ENCODE assay signal across 1 cellular context in the genomic region with DNA sequence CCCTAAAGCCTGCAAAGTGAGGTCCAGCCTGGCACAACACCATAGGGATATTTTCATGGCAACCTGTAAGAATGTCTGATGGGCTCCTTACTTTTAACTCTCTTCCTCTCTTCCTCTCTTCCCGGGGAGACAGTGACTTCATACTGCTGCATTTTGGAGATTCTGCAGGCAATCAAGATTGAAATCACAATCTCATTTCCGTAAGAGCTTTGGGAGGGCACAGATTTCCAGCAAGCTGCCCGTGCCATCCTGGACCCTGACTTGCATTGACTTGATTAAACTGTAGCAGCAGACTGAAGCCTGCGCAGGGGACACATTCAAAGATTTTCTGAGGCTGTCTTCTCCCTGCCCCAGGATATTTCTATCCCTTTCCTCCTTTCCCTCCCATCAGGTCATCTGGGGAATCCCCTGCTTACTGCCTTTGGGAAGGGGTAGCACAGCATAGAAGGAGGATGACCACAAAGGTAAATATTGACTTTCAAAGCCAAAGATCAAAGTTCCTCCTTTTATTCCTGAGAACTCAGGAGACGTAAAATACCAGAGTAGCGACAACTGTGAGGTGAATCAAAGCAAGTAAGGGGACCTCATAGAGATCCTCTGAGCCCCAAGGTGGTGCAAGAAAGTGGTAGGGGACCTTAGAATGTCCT.
TF ChIP-seq lines count a peak whose summit lies in the region.

No MANE protein-coding gene starts in this region.

TF ChIP-seq in HepG2, 621 proteins besides CTCF, POLR2A, EP300 and RAD21 (continued from another document and continues in another):
- TF ChIP-seq, protein P1, sequence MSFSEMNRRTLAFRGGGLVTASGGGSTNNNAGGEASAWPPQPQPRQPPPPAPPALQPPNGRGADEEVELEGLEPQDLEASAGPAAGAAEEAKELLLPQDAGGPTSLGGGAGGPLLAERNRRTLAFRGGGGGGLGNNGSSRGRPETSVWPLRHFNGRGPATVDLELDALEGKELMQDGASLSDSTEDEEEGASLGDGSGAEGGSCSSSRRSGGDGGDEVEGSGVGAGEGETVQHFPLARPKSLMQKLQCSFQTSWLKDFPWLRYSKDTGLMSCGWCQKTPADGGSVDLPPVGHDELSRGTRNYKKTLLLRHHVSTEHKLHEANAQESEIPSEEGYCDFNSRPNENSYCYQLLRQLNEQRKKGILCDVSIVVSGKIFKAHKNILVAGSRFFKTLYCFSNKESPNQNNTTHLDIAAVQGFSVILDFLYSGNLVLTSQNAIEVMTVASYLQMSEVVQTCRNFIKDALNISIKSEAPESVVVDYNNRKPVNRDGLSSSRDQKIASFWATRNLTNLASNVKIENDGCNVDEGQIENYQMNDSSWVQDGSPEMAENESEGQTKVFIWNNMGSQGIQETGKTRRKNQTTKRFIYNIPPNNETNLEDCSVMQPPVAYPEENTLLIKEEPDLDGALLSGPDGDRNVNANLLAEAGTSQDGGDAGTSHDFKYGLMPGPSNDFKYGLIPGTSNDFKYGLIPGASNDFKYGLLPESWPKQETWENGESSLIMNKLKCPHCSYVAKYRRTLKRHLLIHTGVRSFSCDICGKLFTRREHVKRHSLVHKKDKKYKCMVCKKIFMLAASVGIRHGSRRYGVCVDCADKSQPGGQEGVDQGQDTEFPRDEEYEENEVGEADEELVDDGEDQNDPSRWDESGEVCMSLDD (CRISPR knock-in tag; IDR thresholded peaks at IDR 0.05; ENCODE audit: borderline replicate concordance): no peak
- TF ChIP-seq ARID2 (CRISPR knock-in tag; IDR thresholded peaks at IDR 0.05; ENCODE audit: borderline replicate concordance) (no peak), SOX13 (IDR thresholded peaks at IDR 0.05) (no peak), SOX13 (CRISPR knock-in tag; conservative IDR thresholded peaks at IDR 0.05 in 1 of 2, IDR thresholded peaks at IDR 0.05 in 1 of 2) (peak in 1 of 2 experiments; percentile 38; a peak in 1 of 4 replicates), GPN1 (CRISPR knock-in tag; IDR thresholded peaks at IDR 0.05; ENCODE audit: borderline replicate concordance) (no peak), PLRG1 (conservative IDR thresholded peaks at IDR 0.05) (no peak), ZNF766 (CRISPR knock-in tag; IDR thresholded peaks at IDR 0.05; ENCODE audit: borderline replicate concordance) (no peak), SMAD1 (CRISPR knock-in tag; IDR thresholded peaks at IDR 0.05; ENCODE audit: borderline replicate concordance, low read depth) (no peak), SALL1 (CRISPR knock-in tag; IDR thresholded peaks at IDR 0.05) (peak; percentile 21; the same call in 1 of the 2 replicates), CREB1 (IDR thresholded peaks at IDR 0.05) (no peak), CREB1 (CRISPR knock-in tag; IDR thresholded peaks at IDR 0.05) (0 out of 2 replicates have a peak, but pooled peaks have one; percentile 23), ZKSCAN1 (IDR thresholded peaks at IDR 0.05; ENCODE audit: low read length) (no peak), FIP1L1 (IDR thresholded peaks at IDR 0.05; ENCODE audit: borderline replicate concordance, insufficient read depth, low read depth, low read length) (no peak), GATAD1 (CRISPR knock-in tag; IDR thresholded peaks at IDR 0.05) (no peak), NCOA5 (CRISPR knock-in tag; IDR thresholded peaks at IDR 0.05) (no peak), YEATS2 (CRISPR knock-in tag; IDR thresholded peaks at IDR 0.05; ENCODE audit: borderline replicate concordance) (no peak), U2AF2 (IDR thresholded peaks at IDR 0.05; ENCODE audit: low read depth, low read length) (no peak), FOXA1 (IDR thresholded peaks at IDR 0.05) (peak; percentile 66; the same call in 1 of the 2 replicates), FOXA1 (CRISPR knock-in tag; IDR thresholded peaks at IDR 0.05) (peak; percentile 81), ZNF230 (CRISPR knock-in tag; IDR thresholded peaks at IDR 0.05) (no peak), ZNF446 (CRISPR knock-in tag; IDR thresholded peaks at IDR 0.05) (no peak), ZNF614 (CRISPR knock-in tag; IDR thresholded peaks at IDR 0.05; ENCODE audit: borderline replicate concordance) (no peak), PHB2 (IDR thresholded peaks at IDR 0.05; ENCODE audit: partially characterized antibody) (no peak), MAF1 (CRISPR knock-in tag; IDR thresholded peaks at IDR 0.05; ENCODE audit: borderline replicate concordance) (no peak), POLR2G (IDR thresholded peaks at IDR 0.05; ENCODE audit: low read depth, low read length) (no peak), PHF20 (CRISPR knock-in tag; IDR thresholded peaks at IDR 0.05) (no peak), CHD4 (IDR thresholded peaks at IDR 0.05; ENCODE audit: borderline replicate concordance, low read length) (no peak), ZNF484 (CRISPR knock-in tag; IDR thresholded peaks at IDR 0.05; ENCODE audit: borderline replicate concordance, low read depth) (no peak), ZNF607 (CRISPR knock-in tag; IDR thresholded peaks at IDR 0.05; ENCODE audit: borderline replicate concordance) (no peak), NCOA2 (CRISPR knock-in tag; IDR thresholded peaks at IDR 0.05) (peak; percentile 47; the same call in 1 of the 2 replicates)
- TF ChIP-seq, protein P2, sequence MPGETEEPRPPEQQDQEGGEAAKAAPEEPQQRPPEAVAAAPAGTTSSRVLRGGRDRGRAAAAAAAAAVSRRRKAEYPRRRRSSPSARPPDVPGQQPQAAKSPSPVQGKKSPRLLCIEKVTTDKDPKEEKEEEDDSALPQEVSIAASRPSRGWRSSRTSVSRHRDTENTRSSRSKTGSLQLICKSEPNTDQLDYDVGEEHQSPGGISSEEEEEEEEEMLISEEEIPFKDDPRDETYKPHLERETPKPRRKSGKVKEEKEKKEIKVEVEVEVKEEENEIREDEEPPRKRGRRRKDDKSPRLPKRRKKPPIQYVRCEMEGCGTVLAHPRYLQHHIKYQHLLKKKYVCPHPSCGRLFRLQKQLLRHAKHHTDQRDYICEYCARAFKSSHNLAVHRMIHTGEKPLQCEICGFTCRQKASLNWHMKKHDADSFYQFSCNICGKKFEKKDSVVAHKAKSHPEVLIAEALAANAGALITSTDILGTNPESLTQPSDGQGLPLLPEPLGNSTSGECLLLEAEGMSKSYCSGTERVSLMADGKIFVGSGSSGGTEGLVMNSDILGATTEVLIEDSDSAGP (CRISPR knock-in tag; IDR thresholded peaks at IDR 0.05; ENCODE audit: borderline replicate concordance): no peak
- TF ChIP-seq, protein P3, sequence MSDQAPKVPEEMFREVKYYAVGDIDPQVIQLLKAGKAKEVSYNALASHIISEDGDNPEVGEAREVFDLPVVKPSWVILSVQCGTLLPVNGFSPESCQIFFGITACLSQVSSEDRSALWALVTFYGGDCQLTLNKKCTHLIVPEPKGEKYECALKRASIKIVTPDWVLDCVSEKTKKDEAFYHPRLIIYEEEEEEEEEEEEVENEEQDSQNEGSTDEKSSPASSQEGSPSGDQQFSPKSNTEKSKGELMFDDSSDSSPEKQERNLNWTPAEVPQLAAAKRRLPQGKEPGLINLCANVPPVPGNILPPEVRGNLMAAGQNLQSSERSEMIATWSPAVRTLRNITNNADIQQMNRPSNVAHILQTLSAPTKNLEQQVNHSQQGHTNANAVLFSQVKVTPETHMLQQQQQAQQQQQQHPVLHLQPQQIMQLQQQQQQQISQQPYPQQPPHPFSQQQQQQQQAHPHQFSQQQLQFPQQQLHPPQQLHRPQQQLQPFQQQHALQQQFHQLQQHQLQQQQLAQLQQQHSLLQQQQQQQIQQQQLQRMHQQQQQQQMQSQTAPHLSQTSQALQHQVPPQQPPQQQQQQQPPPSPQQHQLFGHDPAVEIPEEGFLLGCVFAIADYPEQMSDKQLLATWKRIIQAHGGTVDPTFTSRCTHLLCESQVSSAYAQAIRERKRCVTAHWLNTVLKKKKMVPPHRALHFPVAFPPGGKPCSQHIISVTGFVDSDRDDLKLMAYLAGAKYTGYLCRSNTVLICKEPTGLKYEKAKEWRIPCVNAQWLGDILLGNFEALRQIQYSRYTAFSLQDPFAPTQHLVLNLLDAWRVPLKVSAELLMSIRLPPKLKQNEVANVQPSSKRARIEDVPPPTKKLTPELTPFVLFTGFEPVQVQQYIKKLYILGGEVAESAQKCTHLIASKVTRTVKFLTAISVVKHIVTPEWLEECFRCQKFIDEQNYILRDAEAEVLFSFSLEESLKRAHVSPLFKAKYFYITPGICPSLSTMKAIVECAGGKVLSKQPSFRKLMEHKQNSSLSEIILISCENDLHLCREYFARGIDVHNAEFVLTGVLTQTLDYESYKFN (CRISPR knock-in tag; conservative IDR thresholded peaks at IDR 0.05): peak; percentile 60
- TF ChIP-seq, protein P4, sequence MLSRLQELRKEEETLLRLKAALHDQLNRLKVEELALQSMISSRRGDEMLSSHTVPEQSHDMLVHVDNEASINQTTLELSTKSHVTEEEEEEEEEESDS (CRISPR knock-in tag; IDR thresholded peaks at IDR 0.05; ENCODE audit: borderline replicate concordance): no peak
- TF ChIP-seq, protein P5, sequence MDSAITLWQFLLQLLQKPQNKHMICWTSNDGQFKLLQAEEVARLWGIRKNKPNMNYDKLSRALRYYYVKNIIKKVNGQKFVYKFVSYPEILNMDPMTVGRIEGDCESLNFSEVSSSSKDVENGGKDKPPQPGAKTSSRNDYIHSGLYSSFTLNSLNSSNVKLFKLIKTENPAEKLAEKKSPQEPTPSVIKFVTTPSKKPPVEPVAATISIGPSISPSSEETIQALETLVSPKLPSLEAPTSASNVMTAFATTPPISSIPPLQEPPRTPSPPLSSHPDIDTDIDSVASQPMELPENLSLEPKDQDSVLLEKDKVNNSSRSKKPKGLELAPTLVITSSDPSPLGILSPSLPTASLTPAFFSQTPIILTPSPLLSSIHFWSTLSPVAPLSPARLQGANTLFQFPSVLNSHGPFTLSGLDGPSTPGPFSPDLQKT (CRISPR knock-in tag; IDR thresholded peaks at IDR 0.05; ENCODE audit: borderline replicate concordance): no peak
- TF ChIP-seq, protein P6, sequence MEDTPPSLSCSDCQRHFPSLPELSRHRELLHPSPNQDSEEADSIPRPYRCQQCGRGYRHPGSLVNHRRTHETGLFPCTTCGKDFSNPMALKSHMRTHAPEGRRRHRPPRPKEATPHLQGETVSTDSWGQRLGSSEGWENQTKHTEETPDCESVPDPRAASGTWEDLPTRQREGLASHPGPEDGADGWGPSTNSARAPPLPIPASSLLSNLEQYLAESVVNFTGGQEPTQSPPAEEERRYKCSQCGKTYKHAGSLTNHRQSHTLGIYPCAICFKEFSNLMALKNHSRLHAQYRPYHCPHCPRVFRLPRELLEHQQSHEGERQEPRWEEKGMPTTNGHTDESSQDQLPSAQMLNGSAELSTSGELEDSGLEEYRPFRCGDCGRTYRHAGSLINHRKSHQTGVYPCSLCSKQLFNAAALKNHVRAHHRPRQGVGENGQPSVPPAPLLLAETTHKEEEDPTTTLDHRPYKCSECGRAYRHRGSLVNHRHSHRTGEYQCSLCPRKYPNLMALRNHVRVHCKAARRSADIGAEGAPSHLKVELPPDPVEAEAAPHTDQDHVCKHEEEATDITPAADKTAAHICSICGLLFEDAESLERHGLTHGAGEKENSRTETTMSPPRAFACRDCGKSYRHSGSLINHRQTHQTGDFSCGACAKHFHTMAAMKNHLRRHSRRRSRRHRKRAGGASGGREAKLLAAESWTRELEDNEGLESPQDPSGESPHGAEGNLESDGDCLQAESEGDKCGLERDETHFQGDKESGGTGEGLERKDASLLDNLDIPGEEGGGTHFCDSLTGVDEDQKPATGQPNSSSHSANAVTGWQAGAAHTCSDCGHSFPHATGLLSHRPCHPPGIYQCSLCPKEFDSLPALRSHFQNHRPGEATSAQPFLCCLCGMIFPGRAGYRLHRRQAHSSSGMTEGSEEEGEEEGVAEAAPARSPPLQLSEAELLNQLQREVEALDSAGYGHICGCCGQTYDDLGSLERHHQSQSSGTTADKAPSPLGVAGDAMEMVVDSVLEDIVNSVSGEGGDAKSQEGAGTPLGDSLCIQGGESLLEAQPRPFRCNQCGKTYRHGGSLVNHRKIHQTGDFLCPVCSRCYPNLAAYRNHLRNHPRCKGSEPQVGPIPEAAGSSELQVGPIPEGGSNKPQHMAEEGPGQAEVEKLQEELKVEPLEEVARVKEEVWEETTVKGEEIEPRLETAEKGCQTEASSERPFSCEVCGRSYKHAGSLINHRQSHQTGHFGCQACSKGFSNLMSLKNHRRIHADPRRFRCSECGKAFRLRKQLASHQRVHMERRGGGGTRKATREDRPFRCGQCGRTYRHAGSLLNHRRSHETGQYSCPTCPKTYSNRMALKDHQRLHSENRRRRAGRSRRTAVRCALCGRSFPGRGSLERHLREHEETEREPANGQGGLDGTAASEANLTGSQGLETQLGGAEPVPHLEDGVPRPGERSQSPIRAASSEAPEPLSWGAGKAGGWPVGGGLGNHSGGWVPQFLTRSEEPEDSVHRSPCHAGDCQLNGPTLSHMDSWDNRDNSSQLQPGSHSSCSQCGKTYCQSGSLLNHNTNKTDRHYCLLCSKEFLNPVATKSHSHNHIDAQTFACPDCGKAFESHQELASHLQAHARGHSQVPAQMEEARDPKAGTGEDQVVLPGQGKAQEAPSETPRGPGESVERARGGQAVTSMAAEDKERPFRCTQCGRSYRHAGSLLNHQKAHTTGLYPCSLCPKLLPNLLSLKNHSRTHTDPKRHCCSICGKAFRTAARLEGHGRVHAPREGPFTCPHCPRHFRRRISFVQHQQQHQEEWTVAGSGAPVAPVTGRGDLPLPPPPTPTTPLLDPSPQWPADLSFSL (CRISPR knock-in tag; IDR thresholded peaks at IDR 0.05): no peak
- TF ChIP-seq, protein P7, sequence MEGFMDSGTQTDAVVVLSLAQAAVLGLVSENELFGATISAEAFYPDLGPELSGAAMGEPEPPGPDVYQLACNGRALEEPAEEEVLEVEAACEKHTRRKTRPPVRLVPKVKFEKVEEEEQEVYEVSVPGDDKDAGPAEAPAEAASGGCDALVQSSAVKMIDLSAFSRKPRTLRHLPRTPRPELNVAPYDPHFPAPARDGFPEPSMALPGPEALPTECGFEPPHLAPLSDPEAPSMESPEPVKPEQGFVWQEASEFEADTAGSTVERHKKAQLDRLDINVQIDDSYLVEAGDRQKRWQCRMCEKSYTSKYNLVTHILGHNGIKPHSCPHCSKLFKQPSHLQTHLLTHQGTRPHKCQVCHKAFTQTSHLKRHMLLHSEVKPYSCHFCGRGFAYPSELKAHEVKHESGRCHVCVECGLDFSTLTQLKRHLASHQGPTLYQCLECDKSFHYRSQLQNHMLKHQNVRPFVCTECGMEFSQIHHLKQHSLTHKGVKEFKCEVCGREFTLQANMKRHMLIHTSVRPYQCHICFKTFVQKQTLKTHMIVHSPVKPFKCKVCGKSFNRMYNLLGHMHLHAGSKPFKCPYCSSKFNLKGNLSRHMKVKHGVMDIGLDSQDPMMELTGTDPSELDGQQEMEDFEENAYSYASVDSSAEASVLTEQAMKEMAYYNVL (CRISPR knock-in tag; IDR thresholded peaks at IDR 0.05; ENCODE audit: borderline replicate concordance): peak; percentile 37; the same call in 1 of the 2 replicates
- TF ChIP-seq, protein P8, sequence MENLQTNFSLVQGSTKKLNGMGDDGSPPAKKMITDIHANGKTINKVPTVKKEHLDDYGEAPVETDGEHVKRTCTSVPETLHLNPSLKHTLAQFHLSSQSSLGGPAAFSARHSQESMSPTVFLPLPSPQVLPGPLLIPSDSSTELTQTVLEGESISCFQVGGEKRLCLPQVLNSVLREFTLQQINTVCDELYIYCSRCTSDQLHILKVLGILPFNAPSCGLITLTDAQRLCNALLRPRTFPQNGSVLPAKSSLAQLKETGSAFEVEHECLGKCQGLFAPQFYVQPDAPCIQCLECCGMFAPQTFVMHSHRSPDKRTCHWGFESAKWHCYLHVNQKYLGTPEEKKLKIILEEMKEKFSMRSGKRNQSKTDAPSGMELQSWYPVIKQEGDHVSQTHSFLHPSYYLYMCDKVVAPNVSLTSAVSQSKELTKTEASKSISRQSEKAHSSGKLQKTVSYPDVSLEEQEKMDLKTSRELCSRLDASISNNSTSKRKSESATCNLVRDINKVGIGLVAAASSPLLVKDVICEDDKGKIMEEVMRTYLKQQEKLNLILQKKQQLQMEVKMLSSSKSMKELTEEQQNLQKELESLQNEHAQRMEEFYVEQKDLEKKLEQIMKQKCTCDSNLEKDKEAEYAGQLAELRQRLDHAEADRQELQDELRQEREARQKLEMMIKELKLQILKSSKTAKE (CRISPR knock-in tag; IDR thresholded peaks at IDR 0.05; ENCODE audit: borderline replicate concordance): no peak
